ENCODE assay signal across 1 cellular context in the genomic region with DNA sequence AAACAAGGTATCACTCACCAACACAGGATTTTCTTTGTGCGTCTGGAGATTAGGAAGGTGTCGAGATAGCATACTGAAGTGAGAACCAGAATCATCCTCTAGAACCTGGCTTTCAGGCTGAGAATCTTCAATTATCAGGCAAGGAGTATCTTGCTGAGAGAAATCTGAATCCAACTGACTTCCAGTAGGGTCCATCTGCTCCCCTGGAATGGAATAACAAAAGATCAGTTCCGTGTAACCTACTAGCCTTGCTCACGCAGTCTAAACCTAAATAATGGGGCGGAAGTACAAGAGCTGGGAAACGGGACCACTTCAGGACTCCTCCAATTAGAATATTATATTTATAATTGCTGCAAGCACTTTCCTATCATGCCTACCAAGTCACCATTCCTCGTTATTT.
TF ChIP-seq lines count a peak whose summit lies in the region.

No MANE protein-coding gene starts in this region.

TF ChIP-seq in H1, 55 proteins besides CTCF, POLR2A, EP300 and RAD21:
- TF ChIP-seq TBP (IDR thresholded peaks at IDR 0.05; ENCODE audit: low read depth, low read length): peak; percentile 14; the same call in 1 of the 2 replicates
- TF ChIP-seq SP1 (IDR thresholded peaks at IDR 0.05; ENCODE audit: low read depth, low read length): no peak
- peak; percentile 61; the same call in 1 of the 2 replicates for TF ChIP-seq POU5F1 (IDR thresholded peaks at IDR 0.05; ENCODE audit: low read depth, low read length)
- TF ChIP-seq JUND (IDR thresholded peaks at IDR 0.05; ENCODE audit: low read length): no peak
TF ChIP-seq in H1: peak in this region for 2.
